8 cellular contexts compared by ENCODE assay signal in the genomic region with DNA sequence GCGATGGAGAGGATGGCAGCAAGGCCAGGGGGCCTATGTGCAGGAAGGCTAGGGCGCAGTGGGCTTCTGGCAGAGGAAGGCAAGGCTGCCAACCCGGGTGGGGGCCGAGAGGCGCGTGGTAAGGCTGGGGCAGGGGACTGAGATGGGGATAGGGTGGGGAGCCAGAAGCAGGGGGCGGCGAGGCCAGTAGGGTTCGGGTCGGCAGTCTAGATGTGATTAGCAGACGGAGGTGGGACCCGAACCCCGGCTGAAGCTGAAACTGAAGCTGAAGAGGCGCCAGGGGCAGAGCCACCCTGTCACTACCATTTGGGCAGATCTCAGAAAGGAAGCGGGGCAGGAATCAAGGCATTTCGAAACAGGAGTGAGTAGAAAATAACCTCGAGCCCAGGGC. TPM values are rescaled to one million over a fixed set of nuclear protein-coding genes. Genes with fewer than 3 reads are reported as not detected.
DNase-seq lines count a peak whose midpoint lies in the region; ATAC-seq, FAIRE-seq and TF ChIP-seq lines count a peak whose summit lies in the region.

No MANE protein-coding gene starts in this region.

- H2AFZ ChIP-seq in H1 (ENCODE audit: low read length): peak overlapping the region; percentile 0; the same call in 1 of the 2 replicates

- no peak overlapping the region for H3K18ac ChIP-seq in H1 (ENCODE audit: extremely low read depth, low read length)

- no peak for TF ChIP-seq EP300 in H1 (IDR thresholded peaks at IDR 0.05; ENCODE audit: borderline replicate concordance in 1 of 2, low read depth in 2 of 2, low read length in 2 of 2)

- no peak overlapping the region; the same call in 1 of the 2 replicates for H4K8ac ChIP-seq in H1 (ENCODE audit: extremely low read depth, insufficient read depth, low read length)

- H2BK5ac ChIP-seq in H1 (ENCODE audit: low read depth, low read length): no peak overlapping the region

- peak overlapping the region; percentile 89 for H3K4me3 Mint-ChIP-seq in CD8-positive, alpha-beta T cell
- peak overlapping the region; percentile 93 for H3K4me3 Mint-ChIP-seq in activated B cell treated with CpG ODN at 0.5 μM for 24 hours

- peaks cover 4% of the 10 kb centered on the region for H3K36me3 Mint-ChIP-seq in CD8-positive, alpha-beta T cell
- peaks cover 6% of the 10 kb centered on the region for H3K36me3 Mint-ChIP-seq in activated B cell treated with CpG ODN at 0.5 μM for 24 hours (ENCODE audit: low read depth)

- CTCF ChIA-PET in CD8-positive, alpha-beta T cell (lab: Charles Lee): interaction anchor here (1.6 to 2.1 kb wide), 2 partner anchors 56 to 60 kb away, joined by 9 read pairs; partner anchors contain the start of genes GSTZ1 and POMT2
- CTCF ChIA-PET in activated B cell treated with CpG ODN at 0.5 μM for 24 hours (lab: Charles Lee) (interaction anchor here (1.0 to 1.5 kb wide), 5 partner anchors 12 to 62 kb away, joined by 4 to 10 read pairs (median 5); partner anchors contain the start of genes GSTZ1 and POMT2), H1 (lab: Charles Lee; ENCODE audit: partially characterized antibody) (interaction anchor here (0.8 to 1.4 kb wide), 8 partner anchors 9 to 175 kb away, joined by 3 to 8 read pairs (median 4); no protein-coding TSS in a partner anchor)

- FAIRE-seq in H1 (lab: Jason Lieb, UNC): no peak

- no peaks in the 10 kb centered on the region for H3K27me3 ChIP-seq in CD8-positive, alpha-beta T cell (ENCODE audit: insufficient read depth, low read length)
- no peaks in the 10 kb centered on the region for H3K27me3 ChIP-seq in HL-60 (ENCODE audit: insufficient read depth, poor library complexity, severe bottlenecking)
- peaks cover 0 to 4% (median 2%) of the 10 kb centered on the region in 4 experiments; a peak in 1 of 7 replicates for H3K27me3 ChIP-seq in H1 (replicated peaks in 1 of 4; ENCODE audit: control insufficient read depth in 3 of 4, extremely low read depth in 1 of 4, insufficient read depth in 3 of 4, low read length in 3 of 4)

- POLR2A ChIA-PET in CD8-positive, alpha-beta T cell (lab: Charles Lee): interaction anchor here (2.0 kb wide), 1 partner anchor 55 kb away, joined by 21 read pairs; the partner anchor contains the start of genes GSTZ1 and POMT2
- POLR2A ChIA-PET in activated B cell treated with CpG ODN at 0.5 μM for 24 hours (lab: Charles Lee) (interaction anchor here (0.5 to 7.4 kb wide), 11 partner anchors 11 to 385 kb away, joined by 3 to 96 read pairs (median 5); partner anchors contain the start of genes AHSA1, GSTZ1, POMT2 and SNW1), H1 (lab: Charles Lee; ENCODE audit: partially characterized antibody) (interaction anchor here (1.7 kb wide), 1 partner anchor 55 kb away, joined by 9 read pairs; the partner anchor contains the start of genes GSTZ1 and POMT2)

- TF ChIP-seq POLR2A in H1 (IDR thresholded peaks at IDR 0.05; ENCODE audit: control extremely low read depth in 1 of 2, low read depth in 2 of 2, low read length in 2 of 2): no peak

- H3K27ac Mint-ChIP-seq in CD8-positive, alpha-beta T cell: peak overlapping the region; percentile 87
- H3K27ac Mint-ChIP-seq in activated B cell treated with CpG ODN at 0.5 μM for 24 hours: peak overlapping the region; percentile 93

- WGBS in H1 (ENCODE audit: extremely low coverage in 1 of 2, insufficient coverage in 1 of 2, insufficient read length in 1 of 2, insufficient replicate concordance in 2 of 2, low coverage in 1 of 2, low lambda C conversion rate in 2 of 2, missing lambda C conversion rate in 1 of 2), 2 experiments: 11% methylated on average over 16 of the region's 17 CpGs; no CpG with 5 or more reads in 1 of the 2 experiments

- peak overlapping the region; percentile 62 for H3K27ac ChIP-seq in CD8-positive, alpha-beta T cell (ENCODE audit: low read depth, low read length)
- H3K27ac ChIP-seq in HL-60 (replicated peaks) (peak overlapping the region; percentile 84), H1 (ENCODE audit: low read depth, low read length) (no peak overlapping the region)

- no peak overlapping the region for H2BK20ac ChIP-seq in H1 (ENCODE audit: low read length)

- no peak overlapping the region for H2BK120ac ChIP-seq in H1 (replicated peaks; ENCODE audit: low read depth, low read length)

- H4K20me1 ChIP-seq in H1 (replicated peaks in 1 of 2; ENCODE audit: control insufficient read depth in 1 of 2, insufficient read depth in 2 of 2, low read length in 2 of 2): no peaks in the 10 kb centered on the region

- no peaks in the 10 kb centered on the region for H3K9me3 ChIP-seq in CD8-positive, alpha-beta T cell (ENCODE audit: low read length)
- no peaks in the 10 kb centered on the region for H3K9me3 ChIP-seq in H1 (ENCODE audit: insufficient read depth in 2 of 2, low read depth in 1 of 2, low read length in 1 of 2)

- no peak overlapping the region for H3K4ac ChIP-seq in H1 (replicated peaks; ENCODE audit: insufficient read length, low read depth, low read length)

- H3K9ac ChIP-seq in H1 (replicated peaks in 1 of 4; ENCODE audit: extremely low read depth in 1 of 4, low read depth in 3 of 4, low read length in 3 of 4): peak overlapping the region; percentile 20 to 78 (median 70)

- ATAC-seq in CD8-positive, alpha-beta T cell: peak; percentile 24
- peak; percentile 15 for ATAC-seq in GM19463 (IDR thresholded peaks at IDR 0.05; ENCODE audit: unreplicated experiment)
- ATAC-seq in activated B cell treated with CpG ODN at 0.5 μM for 24 hours (ENCODE audit: low read depth): peak; percentile 8
- peak; percentile 33 for ATAC-seq in stimulated activated naive CD8-positive, alpha-beta T cell treated with anti-CD3 and anti-CD28 coated beads, Interleukin-15, Interleukin-2, amounts not matched to agents 100 U/mL and 50 U/mL, for 24 hours

- H3K4me1 ChIP-seq in CD8-positive, alpha-beta T cell (ENCODE audit: insufficient read depth, low read length): peaks cover 17% of the 10 kb centered on the region
- H3K4me1 ChIP-seq in H1 (replicated peaks in 1 of 4; ENCODE audit: control insufficient read depth in 3 of 4, insufficient read depth in 4 of 4, low read length in 3 of 4): peaks cover 0 to 8% (median 2%) of the 10 kb centered on the region in 4 experiments; a peak in 3 of 7 replicates

- no peak overlapping the region for H2BK15ac ChIP-seq in H1 (ENCODE audit: low read length)

- TF ChIP-seq CTCF in CD8-positive, alpha-beta T cell (IDR thresholded peaks at IDR 0.05): no peak
- no peak for TF ChIP-seq CTCF in HL-60 (IDR thresholded peaks at IDR 0.05; ENCODE audit: insufficient read depth, low read length)
- no peak for TF ChIP-seq CTCF in activated B cell treated with CpG ODN at 0.5 μM for 24 hours (IDR thresholded peaks at IDR 0.05)
- TF ChIP-seq CTCF in H1 (IDR thresholded peaks at IDR 0.05; ENCODE audit: control extremely low read depth in 1 of 3, insufficient read depth in 1 of 3, low read depth in 1 of 3, low read length in 3 of 3): no peak

- no peak for TF ChIP-seq RAD21 in H1 (IDR thresholded peaks at IDR 0.05 in 1 of 2, conservative IDR thresholded peaks at IDR 0.05 in 1 of 2; ENCODE audit: low read depth in 2 of 2, low read length in 2 of 2)

- H2AK5ac ChIP-seq in H1 (ENCODE audit: low read depth, low read length): no peak overlapping the region

- peaks cover 4% of the 10 kb centered on the region for H3K23me2 ChIP-seq in H1 (ENCODE audit: low read depth, low read length)

- H3K14ac ChIP-seq in H1 (ENCODE audit: insufficient read length): no peak overlapping the region

- no peaks in the 10 kb centered on the region for H3K79me1 ChIP-seq in H1 (ENCODE audit: low read depth, low read length)

- peaks cover 42% of the 10 kb centered on the region for H3K4me1 Mint-ChIP-seq in CD8-positive, alpha-beta T cell (ENCODE audit: low read depth)
- H3K4me1 Mint-ChIP-seq in activated B cell treated with CpG ODN at 0.5 μM for 24 hours: peaks cover 44% of the 10 kb centered on the region

- intact Hi-C loops in CD8-positive, alpha-beta T cell (cut with DNase I, micrococcal nuclease): loop anchor here (2.0 to 5.0 kb wide), 4 partner anchors 332 to 1224 kb away; partner anchors contain the start of genes ADCK1 (in 1 of the 2), ALKBH1 (in 1 of the 2), GPATCH2L (in 1 of the 2) and SLIRP (in 1 of the 2)
- intact Hi-C loops in activated B cell treated with CpG ODN at 0.5 μM for 24 hours (cut with micrococcal nuclease): loop anchor here (1.0 to 5.0 kb wide), 7 partner anchors 194 to 564 kb away; partner anchors contain the start of genes ANGEL1, CIPC, IRF2BPL and SNW1

- H3K9me3 Mint-ChIP-seq in CD8-positive, alpha-beta T cell: no peaks in the 10 kb centered on the region
- peaks cover 3% of the 10 kb centered on the region for H3K9me3 Mint-ChIP-seq in activated B cell treated with CpG ODN at 0.5 μM for 24 hours

- H3K27me3 Mint-ChIP-seq in CD8-positive, alpha-beta T cell (ENCODE audit: low read depth): no peaks in the 10 kb centered on the region
- no peaks in the 10 kb centered on the region for H3K27me3 Mint-ChIP-seq in activated B cell treated with CpG ODN at 0.5 μM for 24 hours

- H3K4me3 ChIP-seq in CD8-positive, alpha-beta T cell (ENCODE audit: low read depth, low read length): peak overlapping the region; percentile 74
- peak overlapping the region; percentile 70 for H3K4me3 ChIP-seq in HL-60 (replicated peaks; ENCODE audit: insufficient read depth, low read length)
- H3K4me3 ChIP-seq in H1 (ENCODE audit: extremely low read depth in 1 of 4, insufficient read depth in 2 of 4, low read depth in 3 of 4, low read length in 4 of 4): peak overlapping the region; percentile 77 to 99 (median 92)

- H4K91ac ChIP-seq in H1 (replicated peaks; ENCODE audit: insufficient read length, low read length): no peak overlapping the region

- no peak overlapping the region; the same call in 1 of the 2 replicates for H2BK12ac ChIP-seq in H1 (ENCODE audit: low read depth, low read length)

- no peaks in the 10 kb centered on the region for H3K36me3 ChIP-seq in CD8-positive, alpha-beta T cell (ENCODE audit: insufficient read depth, low read length)
- no peaks in the 10 kb centered on the region for H3K36me3 ChIP-seq in H1 (ENCODE audit: control insufficient read depth in 2 of 4, insufficient read depth in 4 of 4, low read length in 3 of 4)

- no peak overlapping the region for H3K56ac ChIP-seq in H1 (replicated peaks; ENCODE audit: insufficient read length, low read depth, low read length)

- H3K4me2 ChIP-seq in H1 (ENCODE audit: insufficient read depth in 1 of 2, low read depth in 2 of 2, low read length in 2 of 2): peak overlapping the region; percentile 88 to 92

- no peak overlapping the region for H4K5ac ChIP-seq in H1 (ENCODE audit: insufficient read length, low read depth, low read length)

- no peak overlapping the region for H3K23ac ChIP-seq in H1 (ENCODE audit: insufficient read length)

- DNase-seq in CD8-positive, alpha-beta T cell: peak in 6 of 7 experiments; percentile 1 to 56 (median 24)
- DNase-seq in HL-60 (ENCODE audit: low read depth in 1 of 2, low spot score in 1 of 2): peak in 1 of 2 experiments; percentile 13
- peak; percentile 30 for DNase-seq in activated B cell treated with CpG ODN at 0.5 μM for 24 hours
- peak in 1 of 2 experiments; percentile 64 for DNase-seq in H1 (ENCODE audit: low read depth in 1 of 2, low spot score in 2 of 2)
- peak; percentile 11 for DNase-seq in mucosa of gallbladder (ENCODE audit: low spot score)
- DNase-seq in stimulated activated naive CD8-positive, alpha-beta T cell treated with anti-CD3 and anti-CD28 coated beads, Interleukin-15, Interleukin-2, amounts not matched to agents 100 U/mL and 50 U/mL, for 24 hours: peak; percentile 47
- DNase-seq in kidney tubule cell (ENCODE audit: low spot score): no peak

- H3K79me2 ChIP-seq in H1 (ENCODE audit: control insufficient read depth in 1 of 2, insufficient read depth in 2 of 2, low read length in 2 of 2): peaks cover 0 to 2% of the 10 kb centered on the region in 2 experiments; a peak in 1 of 4 replicates

RNA-seq across cellular contexts. Expression of gene TMED8, which starts 0.5 kb away (rescaled TPM):
- total RNA-seq in CD8-positive, alpha-beta T cell: 1 to 10 TPM; 4.3 to 4.6 TPM
- 29.9 and 31.3 TPM in 2 replicates for total RNA-seq in activated B cell treated with CpG ODN at 0.5 μM for 24 hours
- total RNA-seq in H1 (2021; fragmentation: NEBNext Ultra II Directional; extraction: Animal tissue kit (Norgen Biotek cat#: 25700)): 13.1 and 13.4 TPM in 2 replicates
- 4.8 and 5.5 TPM in 2 replicates for polyA plus RNA-seq in H1 (2011; rRNA removed)
- 6.5 TPM for polyA plus RNA-seq in H1 (2011; cell fraction: cytosol; rRNA removed)
- polyA plus RNA-seq in H1 (2011; cell fraction: nucleus; rRNA removed): 3.8 TPM
- polyA plus RNA-seq in H1 (2012, experiment 1 of 2): 4.8 to 9.4 TPM (median 5.9 TPM) in 4 replicates
- 0.92 TPM for polyA plus RNA-seq in H1 (2012, experiment 2 of 2)
- polyA plus RNA-seq in H1 (2013, experiment 1 of 2): 6.9 TPM
- polyA plus RNA-seq in H1 (2013, experiment 2 of 2): 6.9 TPM
- polyA minus RNA-seq in H1 (2011; rRNA and poly(A)+ RNA removed): 13.6 and 16.1 TPM in 2 replicates
- 6.8 TPM for polyA minus RNA-seq in H1 (2011; cell fraction: cytosol; rRNA and poly(A)+ RNA removed)
- 6.8 TPM for polyA minus RNA-seq in H1 (2011; cell fraction: nucleus; rRNA and poly(A)+ RNA removed)
- total RNA-seq in mucosa of gallbladder: 13.0 TPM

RNA-seq across cellular contexts. Expression of gene SAMD15, which starts 0.8 kb away (rescaled TPM):
- total RNA-seq in CD8-positive, alpha-beta T cell: under 1 TPM; 0.50 to 0.52 TPM
- 0.71 and 1.00 TPM in 2 replicates for total RNA-seq in activated B cell treated with CpG ODN at 0.5 μM for 24 hours
- 0.99 and 1.0 TPM in 2 replicates for total RNA-seq in H1 (2021; fragmentation: NEBNext Ultra II Directional; extraction: Animal tissue kit (Norgen Biotek cat#: 25700))
- polyA plus RNA-seq in H1 (2011; rRNA removed): 0.17 and 0.42 TPM in 2 replicates
- 0.22 TPM for polyA plus RNA-seq in H1 (2011; cell fraction: cytosol; rRNA removed)
- 0.37 TPM for polyA plus RNA-seq in H1 (2011; cell fraction: nucleus; rRNA removed)
- polyA plus RNA-seq in H1 (2012, experiment 1 of 2): 0.52 to 0.99 TPM (median 0.57 TPM) in 4 replicates
- 0.05 TPM for polyA plus RNA-seq in H1 (2012, experiment 2 of 2)
- 0.61 TPM for polyA plus RNA-seq in H1 (2013, experiment 1 of 2)
- polyA plus RNA-seq in H1 (2013, experiment 2 of 2): 0.92 TPM
- polyA minus RNA-seq in H1 (2011; rRNA and poly(A)+ RNA removed): 0.16 and 0.63 TPM in 2 replicates
- polyA minus RNA-seq in H1 (2011; cell fraction: cytosol; rRNA and poly(A)+ RNA removed): 2.5 TPM
- polyA minus RNA-seq in H1 (2011; cell fraction: nucleus; rRNA and poly(A)+ RNA removed): 1.00 TPM
- total RNA-seq in mucosa of gallbladder: 3.5 TPM

RNA-seq across cellular contexts. Expression of gene NOXRED1, which starts 46.9 kb away (rescaled TPM):
- under 1 TPM in 1 of 2 experiments, not detected in 1; 0.22 TPM for total RNA-seq in CD8-positive, alpha-beta T cell
- total RNA-seq in activated B cell treated with CpG ODN at 0.5 μM for 24 hours: 0.27 and 1.0 TPM in 2 replicates
- 0.48 TPM in 1 of 2 replicates, not detected in the other for total RNA-seq in H1 (2021; fragmentation: NEBNext Ultra II Directional; extraction: Animal tissue kit (Norgen Biotek cat#: 25700))
- polyA plus RNA-seq in H1 (2011; rRNA removed): 0.14 and 0.23 TPM in 2 replicates
- 0.08 TPM for polyA plus RNA-seq in H1 (2011; cell fraction: cytosol; rRNA removed)
- polyA plus RNA-seq in H1 (2011; cell fraction: nucleus; rRNA removed): 0.30 TPM
- 0.08 to 0.24 TPM (median 0.17 TPM) in 3 of 4 replicates, not detected in the other for polyA plus RNA-seq in H1 (2012, experiment 1 of 2)
- not detected for polyA plus RNA-seq in H1 (2012, experiment 2 of 2)
- 0.04 TPM for polyA plus RNA-seq in H1 (2013, experiment 1 of 2)
- 0.06 TPM for polyA plus RNA-seq in H1 (2013, experiment 2 of 2)
- polyA minus RNA-seq in H1 (2011; rRNA and poly(A)+ RNA removed): 0.12 and 0.22 TPM in 2 replicates
- not detected for polyA minus RNA-seq in H1 (2011; cell fraction: cytosol; rRNA and poly(A)+ RNA removed)
- polyA minus RNA-seq in H1 (2011; cell fraction: nucleus; rRNA and poly(A)+ RNA removed): 0.80 TPM
- total RNA-seq in mucosa of gallbladder: 0.37 TPM

RNA-seq across cellular contexts. Expression of gene GSTZ1, which starts 55.5 kb away (rescaled TPM):
- total RNA-seq in CD8-positive, alpha-beta T cell: 1 to 10 TPM; 4.2 to 5.9 TPM
- 17.5 and 22.2 TPM in 2 replicates for total RNA-seq in activated B cell treated with CpG ODN at 0.5 μM for 24 hours
- 26.6 and 29.1 TPM in 2 replicates for total RNA-seq in H1 (2021; fragmentation: NEBNext Ultra II Directional; extraction: Animal tissue kit (Norgen Biotek cat#: 25700))
- 33.6 and 40.3 TPM in 2 replicates for polyA plus RNA-seq in H1 (2011; rRNA removed)
- 40.3 TPM for polyA plus RNA-seq in H1 (2011; cell fraction: cytosol; rRNA removed)
- polyA plus RNA-seq in H1 (2011; cell fraction: nucleus; rRNA removed): 56.3 TPM
- 36.0 to 56.0 TPM (median 46.3 TPM) in 4 replicates for polyA plus RNA-seq in H1 (2012, experiment 1 of 2)
- polyA plus RNA-seq in H1 (2012, experiment 2 of 2): 46.3 TPM
- 17.1 TPM for polyA plus RNA-seq in H1 (2013, experiment 1 of 2)
- 15.3 TPM for polyA plus RNA-seq in H1 (2013, experiment 2 of 2)
- polyA minus RNA-seq in H1 (2011; rRNA and poly(A)+ RNA removed): 17.6 and 27.0 TPM in 2 replicates
- polyA minus RNA-seq in H1 (2011; cell fraction: cytosol; rRNA and poly(A)+ RNA removed): 17.5 TPM
- polyA minus RNA-seq in H1 (2011; cell fraction: nucleus; rRNA and poly(A)+ RNA removed): 41.8 TPM
- 13.8 TPM for total RNA-seq in mucosa of gallbladder

RNA-seq across cellular contexts. Expression of gene POMT2, which starts 55.7 kb away (rescaled TPM):
- 1 to 10 TPM; 8.4 to 9.6 TPM for total RNA-seq in CD8-positive, alpha-beta T cell
- 28.7 and 30.8 TPM in 2 replicates for total RNA-seq in activated B cell treated with CpG ODN at 0.5 μM for 24 hours
- total RNA-seq in H1 (2021; fragmentation: NEBNext Ultra II Directional; extraction: Animal tissue kit (Norgen Biotek cat#: 25700)): 41.2 and 44.9 TPM in 2 replicates
- polyA plus RNA-seq in H1 (2011; rRNA removed): 20.8 and 34.1 TPM in 2 replicates
- polyA plus RNA-seq in H1 (2011; cell fraction: cytosol; rRNA removed): 18.8 TPM
- polyA plus RNA-seq in H1 (2011; cell fraction: nucleus; rRNA removed): 122 TPM
- polyA plus RNA-seq in H1 (2012, experiment 1 of 2): 22.6 to 28.7 TPM (median 25.8 TPM) in 4 replicates
- 17.5 TPM for polyA plus RNA-seq in H1 (2012, experiment 2 of 2)
- 21.7 TPM for polyA plus RNA-seq in H1 (2013, experiment 1 of 2)
- 22.8 TPM for polyA plus RNA-seq in H1 (2013, experiment 2 of 2)
- polyA minus RNA-seq in H1 (2011; rRNA and poly(A)+ RNA removed): 51.5 and 59.7 TPM in 2 replicates
- polyA minus RNA-seq in H1 (2011; cell fraction: cytosol; rRNA and poly(A)+ RNA removed): 17.5 TPM
- polyA minus RNA-seq in H1 (2011; cell fraction: nucleus; rRNA and poly(A)+ RNA removed): 54.3 TPM
- total RNA-seq in mucosa of gallbladder: 36.5 TPM
